1 cellular context compared by ENCODE assay signal in the genomic region with DNA sequence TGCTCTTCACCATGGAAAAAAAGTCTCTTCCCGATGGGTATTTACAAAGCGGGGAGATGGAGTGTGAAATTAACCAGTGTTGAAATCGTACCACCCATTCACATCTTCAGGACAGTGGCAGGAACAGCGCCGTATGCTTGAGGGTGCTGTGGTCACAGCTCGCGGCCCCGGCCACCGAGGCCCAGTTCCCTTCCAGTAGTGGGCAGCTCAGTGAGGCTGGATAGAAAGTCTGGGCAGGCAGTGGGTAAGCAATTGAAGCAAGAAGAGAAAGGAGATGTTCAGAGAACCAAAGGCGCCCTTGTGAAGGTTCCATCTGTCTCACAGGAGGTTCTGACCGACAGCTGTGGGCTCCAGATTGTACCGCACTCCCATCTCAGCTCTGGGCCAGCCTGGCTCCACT.
TF ChIP-seq lines count a peak whose summit lies in the region.

No MANE protein-coding gene starts in this region.

TF ChIP-seq in IMR-90, 13 proteins besides CTCF, POLR2A, EP300 and RAD21:
- TF ChIP-seq CHD1 (IDR thresholded peaks at IDR 0.05; ENCODE audit: low read depth, low read length) (no peak), FOS (IDR thresholded peaks at IDR 0.05; ENCODE audit: low read depth, low read length) (no peak), CEBPB (IDR thresholded peaks at IDR 0.05; ENCODE audit: low read depth, low read length) (no peak), MAFK (IDR thresholded peaks at IDR 0.05; ENCODE audit: low read depth, low read length) (no peak), RFX5 (IDR thresholded peaks at IDR 0.05; ENCODE audit: low read depth, low read length) (no peak)
- TF ChIP-seq, protein P1, sequence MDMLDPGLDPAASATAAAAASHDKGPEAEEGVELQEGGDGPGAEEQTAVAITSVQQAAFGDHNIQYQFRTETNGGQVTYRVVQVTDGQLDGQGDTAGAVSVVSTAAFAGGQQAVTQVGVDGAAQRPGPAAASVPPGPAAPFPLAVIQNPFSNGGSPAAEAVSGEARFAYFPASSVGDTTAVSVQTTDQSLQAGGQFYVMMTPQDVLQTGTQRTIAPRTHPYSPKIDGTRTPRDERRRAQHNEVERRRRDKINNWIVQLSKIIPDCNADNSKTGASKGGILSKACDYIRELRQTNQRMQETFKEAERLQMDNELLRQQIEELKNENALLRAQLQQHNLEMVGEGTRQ (IDR thresholded peaks at IDR 0.05; ENCODE audit: low read depth, low read length): no peak
